In genomic region chr1:40986929-40987328, GRCh38 we compare ENCODE assay signal across 22 cellular contexts. TPM values are rescaled to one million over a fixed set of nuclear protein-coding genes. Genes with fewer than 3 reads are reported as not detected.
DNase-seq lines count a peak whose midpoint lies in the region; ATAC-seq and TF ChIP-seq lines count a peak whose summit lies in the region.
"Had no signal": no experiment of that assay in that cellular context is flagged by ENCODE, and none has a peak within 500 bp of the region (broad histone marks: within the 10 kb centered on the region; RNA-seq: fewer than 3 reads in every experiment).

No MANE protein-coding gene starts in this region.

- H3K4me2 ChIP-seq in GM23338, result no peak overlapping the region
- H3K4me2 ChIP-seq: neural progenitor cell had no signal

- H4K20me1 ChIP-seq in GM23338 (replicated peaks; ENCODE audit: insufficient read depth), result peaks cover 28% of the 10 kb centered on the region

- no peaks in the 10 kb centered on the region for H3K9me2 ChIP-seq in GM23338 (ENCODE audit: insufficient read depth)

- WGBS in prostate gland, result 50% methylated on average over 2 of the region's 2 CpGs

- no peak overlapping the region for H3K4me3 ChIP-seq in left ventricle myocardium inferior
- H3K4me3 ChIP-seq in prostate gland, result no peak overlapping the region
- no peak overlapping the region for H3K4me3 ChIP-seq in GM23338
- H3K4me3 ChIP-seq: neural progenitor cell, transverse colon had no signal

- peaks cover 5% of the 10 kb centered on the region for H3K4me1 Mint-ChIP-seq in GM23338

- no peak for ATAC-seq in GM23338
- no peak for ATAC-seq in GM21367 (IDR thresholded peaks at IDR 0.05; ENCODE audit: unreplicated experiment)
- ATAC-seq in GM19328 (IDR thresholded peaks at IDR 0.05; ENCODE audit: unreplicated experiment), result no peak

- H2AFZ ChIP-seq in GM23338, result no peak overlapping the region
- H2AFZ ChIP-seq: neural progenitor cell had no signal

- intact Hi-C loops in left ventricle myocardium inferior (cut with micrococcal nuclease) (no loop called here), prostate gland (cut with DNase I) (no loop called here)

- in situ Hi-C loops in ACHN (cut with HindIII; ENCODE audit: low pct_ligation_motif_present, low pct_unique_long_range_greater_than_20kb, low sequenced_read_pairs), result no loop called here

- peaks cover 92% of the 10 kb centered on the region for H3K36me3 Mint-ChIP-seq in GM23338 (ENCODE audit: low read depth)

- peaks cover 43% of the 10 kb centered on the region for H3K79me2 ChIP-seq in GM23338 (replicated peaks; ENCODE audit: insufficient read depth)

- no peaks in the 10 kb centered on the region for H3K9me3 ChIP-seq in left ventricle myocardium inferior (replicated peaks)
- H3K9me3 ChIP-seq in prostate gland, result no peaks in the 10 kb centered on the region
- H3K9me3 ChIP-seq: transverse colon had no signal

- peak overlapping the region; percentile 17 for H3K27ac ChIP-seq in angular gyrus (ENCODE audit: low read depth, low read length)
- peak overlapping the region; percentile 47 for H3K27ac ChIP-seq in left ventricle myocardium inferior (replicated peaks)
- peak overlapping the region; percentile 15 to 16 for H3K27ac ChIP-seq in prostate gland
- H3K27ac ChIP-seq in GM23338 (ENCODE audit: low read depth), result no peak overlapping the region
- H3K27ac ChIP-seq: neural progenitor cell had no signal

- H3K9me3 Mint-ChIP-seq in GM23338, result no peaks in the 10 kb centered on the region; the same call in 2 of the 3 replicates
- H3K9me3 Mint-ChIP-seq: H9, mesothelial cell of epicardium, neural progenitor cell had no signal

- TF ChIP-seq POLR2A in GM19193 (IDR thresholded peaks at IDR 0.05; ENCODE audit: extremely low read depth, insufficient read depth, insufficient read length) (peak; percentile 4), prostate gland (IDR thresholded peaks at IDR 0.05) (no peak)

- H3K27ac Mint-ChIP-seq in GM23338, result no peak overlapping the region
- H3K27ac Mint-ChIP-seq: mesothelial cell of epicardium, neural progenitor cell had no signal

- no peak for DNase-seq in left ventricle myocardium inferior
- DNase-seq in prostate gland (ENCODE audit: low spot score), result no peak
- DNase-seq in GM23338 (ENCODE audit: low spot score), result no peak
- DNase-seq in ACHN, result no peak
- DNase-seq: activated CD4-positive, alpha-beta T cell treated with anti-CD3 and anti-CD28 coated beads for 48 hours; activated CD8-positive, alpha-beta memory T cell treated with anti-CD3 and anti-CD28 coated beads, Interleukin-2, amount 50 U/mL, for 48 hours; EL; erythroblast; H9; KBM-7; MV-4-11; NCI-H1930; NCI-H446 treated with DMSO at 0.1 percent for 48 hours; NK-92 treated with Interleukin-12 subunit alpha and Interleukin-12 subunit beta, amount 100 ng/mL, for 24 hours; RPMI8226; transverse colon had no signal

- H3K4me1 ChIP-seq in left ventricle myocardium inferior (peaks cover 38% of the 10 kb centered on the region), prostate gland (replicated peaks) (no peaks in the 10 kb centered on the region), GM23338 (ENCODE audit: insufficient read depth) (peaks cover 5% of the 10 kb centered on the region)

- no peak overlapping the region for H3K4me3 Mint-ChIP-seq in GM23338
- H3K4me3 Mint-ChIP-seq: H9, mesothelial cell of epicardium, neural progenitor cell had no signal

- H3K36me3 ChIP-seq in left ventricle myocardium inferior, result peaks cover 60% of the 10 kb centered on the region
- peaks cover 0 to 5% of the 10 kb centered on the region in 2 donors for H3K36me3 ChIP-seq in prostate gland
- peaks cover 76% of the 10 kb centered on the region for H3K36me3 ChIP-seq in GM23338 (ENCODE audit: insufficient read depth)

- H3F3A ChIP-seq in GM23338 (replicated peaks; ENCODE audit: low read depth), result 0 out of 2 replicates have a peak, but pooled peaks cover 7% of the 10 kb centered on the region

- H3K27me3 ChIP-seq in left ventricle myocardium inferior (ENCODE audit: low read depth) (no peaks in the 10 kb centered on the region), prostate gland (replicated peaks; ENCODE audit: insufficient read depth) (no peaks in the 10 kb centered on the region), GM23338 (ENCODE audit: insufficient read depth) (no peaks in the 10 kb centered on the region)
- H3K27me3 ChIP-seq: neural progenitor cell, transverse colon had no signal

- TF ChIP-seq CTCF in left ventricle myocardium inferior (IDR thresholded peaks at IDR 0.05; ENCODE audit: borderline replicate concordance) (no peak), prostate gland (IDR thresholded peaks at IDR 0.05) (no peak), GM23338 (conservative IDR thresholded peaks at IDR 0.05; ENCODE audit: low read depth in 2 of 2) (no peak)

- H3K27me3 Mint-ChIP-seq in GM23338 (ENCODE audit: insufficient read depth, low read depth, poor library complexity), result no peaks in the 10 kb centered on the region

TF ChIP-seq in GM23338, 12 proteins besides CTCF, POLR2A, EP300 and RAD21:
- TF ChIP-seq EZH2 (IDR thresholded peaks at IDR 0.05; ENCODE audit: low read depth, unreplicated experiment) (no peak), NANOG (IDR thresholded peaks at IDR 0.05; ENCODE audit: borderline replicate concordance) (no peak), STAT1 (IDR thresholded peaks at IDR 0.05; ENCODE audit: unreplicated experiment) (no peak), REST (IDR thresholded peaks at IDR 0.05; ENCODE audit: unreplicated experiment) (no peak), ZNF114 (CRISPR knock-in tag; IDR thresholded peaks at IDR 0.05) (no peak), POLR2AphosphoS5 (IDR thresholded peaks at IDR 0.05; ENCODE audit: low read depth) (no peak), CREB1 (CRISPR knock-in tag; IDR thresholded peaks at IDR 0.05; ENCODE audit: low read depth) (no peak), EZH2phosphoT487 (IDR thresholded peaks at IDR 0.05; ENCODE audit: unreplicated experiment) (no peak), ZNF331 (CRISPR knock-in tag; IDR thresholded peaks at IDR 0.05; ENCODE audit: low read depth) (no peak), JUNB (IDR thresholded peaks at IDR 0.05; ENCODE audit: unreplicated experiment) (no peak)
TF ChIP-seq in GM23338: peak in this region for 0.

RNA-seq across cellular contexts. Expression of gene CTPS1, which starts 7.4 kb away (rescaled TPM):
- total RNA-seq in left ventricle myocardium inferior (7.1 TPM), prostate gland (10 to 100 TPM in 1 of 2 donors, 1 to 10 TPM in 1; 8.9 to 56.5 TPM)
- total RNA-seq in GM23338 (2014; rRNA removed; shearing (Covaris generic)), result 93.3 and 93.9 TPM in 2 replicates
- polyA plus RNA-seq in GM23338 (2016; fragmentation: Nextera tagmentation; extraction: Ambion mirVana), result 30.6 and 31.8 TPM in 2 replicates

RNA-seq across cellular contexts. Expression of gene SLFNL1, which starts 34.6 kb away (rescaled TPM):
- total RNA-seq in left ventricle myocardium inferior (0.16 TPM), prostate gland (1 to 10 TPM; 2.4 to 5.8 TPM)
- 0.14 TPM in 1 of 2 replicates, not detected in the other for total RNA-seq in GM23338 (2014; rRNA removed; shearing (Covaris generic))
- 0.19 and 0.29 TPM in 2 replicates for polyA plus RNA-seq in GM23338 (2016; fragmentation: Nextera tagmentation; extraction: Ambion mirVana)
